ENCODE assay signal across 26 cellular contexts in genomic region chrX:27575565-27575964, GRCh38. TPM values are rescaled to one million over a fixed set of nuclear protein-coding genes. Genes with fewer than 3 reads are reported as not detected.
DNase-seq lines count a peak whose midpoint lies in the region; TF ChIP-seq lines count a peak whose summit lies in the region.
"Had no signal": no experiment of that assay in that cellular context is flagged by ENCODE, and none has a peak within 500 bp of the region (broad histone marks: within the 10 kb centered on the region; RNA-seq: fewer than 3 reads in every experiment).

No MANE protein-coding gene starts in this region.

- no peaks in the 10 kb centered on the region for H3K9me3 ChIP-seq in adipocyte (ENCODE audit: control insufficient read depth, low read length)
- no peaks in the 10 kb centered on the region for H3K9me3 ChIP-seq in endodermal cell (ENCODE audit: control insufficient read depth, low read length)
- H3K9me3 ChIP-seq: MG63, Peyer's patch had no signal

- H3K4me1 ChIP-seq in adipocyte (ENCODE audit: control insufficient read depth, insufficient read depth, low read length) (no peaks in the 10 kb centered on the region), endodermal cell (ENCODE audit: control insufficient read depth, insufficient read depth, low read length) (no peaks in the 10 kb centered on the region)
- H3K4me1 ChIP-seq: Peyer's patch had no signal

- DNase-seq in HPDE6-E6E7 (ENCODE audit: extremely low spot score) (peak; percentile 23), adipocyte (ENCODE audit: low read depth) (peak; percentile 15), choroid plexus epithelial cell (ENCODE audit: low read depth) (peak; percentile 63), fibroblast of pulmonary artery (ENCODE audit: low read depth) (peak; percentile 78), NCI-H1092 treated with DMSO at 0.1 percent for 48 hours (lab: John Stamatoyannopoulos, UW) (no peak), kidney glomerular epithelial cell (lab: John Stamatoyannopoulos, UW) (no peak), endodermal cell (no peak)
- no peak for DNase-seq in stimulated activated CD4-positive, alpha-beta T cell treated with anti-CD3 and anti-CD28 coated beads, Interleukin-1b, Interleukin-23, amount 100 ng/mL, for 48 hours
- DNase-seq: CD4-positive, alpha-beta T cell; DMS153; GDM1; Karpas-422; MG63; NCI-H1048; NCI-H146; NCI-H2029 treated with DMSO at 0.1 percent for 48 hours; NCI-H2171; NCI-H446; NCI-H526 treated with DMSO at 0.1 percent for 48 hours; Peyer's patch had no signal

- H3K4me3 ChIP-seq in adipocyte (ENCODE audit: low read length) (no peak overlapping the region), choroid plexus epithelial cell (ENCODE audit: low read depth, low read length) (no peak overlapping the region), fibroblast of pulmonary artery (replicated peaks; ENCODE audit: low read depth, low read length) (no peak overlapping the region), endodermal cell (ENCODE audit: low read length) (no peak overlapping the region)
- H3K4me3 ChIP-seq: MG63, Peyer's patch had no signal

- no peaks in the 10 kb centered on the region for H3K36me3 ChIP-seq in adipocyte (ENCODE audit: control insufficient read depth, insufficient read depth, low read length, severe bottlenecking)
- no peaks in the 10 kb centered on the region for H3K36me3 ChIP-seq in endodermal cell (ENCODE audit: control insufficient read depth, insufficient read depth, low read length)
- H3K36me3 ChIP-seq: MG63, Peyer's patch had no signal

- H3K27me3 Mint-ChIP-seq in endodermal cell (ENCODE audit: insufficient read depth), result no peaks in the 10 kb centered on the region
- H3K27me3 Mint-ChIP-seq: CD4-positive, alpha-beta T cell; IgD-negative memory B cell had no signal

- H3K4me3 Mint-ChIP-seq in endodermal cell, result no peak overlapping the region
- H3K4me3 Mint-ChIP-seq: CD4-positive, alpha-beta T cell; IgD-negative memory B cell had no signal

- no peak overlapping the region for H3K27ac ChIP-seq in endodermal cell (ENCODE audit: low read depth, low read length)
- H3K27ac ChIP-seq: Peyer's patch had no signal

- TF ChIP-seq CTCF in choroid plexus epithelial cell (conservative IDR thresholded peaks at IDR 0.05; ENCODE audit: low read depth, low read length) (no peak), fibroblast of pulmonary artery (IDR thresholded peaks at IDR 0.05; ENCODE audit: low read length, missing control alignments) (no peak), endodermal cell (conservative IDR thresholded peaks at IDR 0.05) (no peak)

- no peaks in the 10 kb centered on the region for H3K27me3 ChIP-seq in adipocyte (replicated peaks; ENCODE audit: control insufficient read depth, insufficient read depth, low read length)
- H3K27me3 ChIP-seq in endodermal cell (ENCODE audit: control insufficient read depth, insufficient read depth, low read length, poor library complexity, severe bottlenecking), result no peaks in the 10 kb centered on the region
- H3K27me3 ChIP-seq: MG63, Peyer's patch had no signal

- peaks cover 52% of the 10 kb centered on the region for H3K9me3 Mint-ChIP-seq in endodermal cell
- H3K9me3 Mint-ChIP-seq: CD4-positive, alpha-beta T cell had no signal

- no peaks in the 10 kb centered on the region for H3K36me3 Mint-ChIP-seq in endodermal cell (ENCODE audit: low read depth)
- H3K36me3 Mint-ChIP-seq: IgD-negative memory B cell had no signal

- H3K4me1 Mint-ChIP-seq in endodermal cell, result no peaks in the 10 kb centered on the region

- no peak overlapping the region for H3K27ac Mint-ChIP-seq in endodermal cell
- H3K27ac Mint-ChIP-seq: CD4-positive, alpha-beta T cell; IgD-negative memory B cell had no signal

- no peak overlapping the region for H3K9ac ChIP-seq in adipocyte (ENCODE audit: low read length)
- no peak overlapping the region for H3K9ac ChIP-seq in endodermal cell (ENCODE audit: extremely low read depth, low read length, poor library complexity, severe bottlenecking)

RNA-seq across cellular contexts. Expression of gene DCAF8L2, which starts 14.6 kb away (rescaled TPM):
- not detected for total RNA-seq in endodermal cell
- polyA plus RNA-seq in endodermal cell (2013, experiment 1 of 2), result not detected
- polyA plus RNA-seq in endodermal cell (2013, experiment 2 of 2), result not detected
- total RNA-seq: A172; CD4-positive, alpha-beta T cell; H1; HT-29; Peyer's patch; Right ventricle myocardium inferior had no signal
- polyA plus RNA-seq: BJ, H1, IgD-negative memory B cell had no signal

Comparison
In these comparisons a context has a peak if more than half of its experiments do, and no peak if none do; other contexts are left out.
1. DNase-seq: peak in HPDE6-E6E7 (single experiment), adipocyte (single experiment), choroid plexus epithelial cell (single experiment) and fibroblast of pulmonary artery (single experiment); none in NCI-H1092 treated with DMSO at 0.1 percent for 48 hours (single experiment), kidney glomerular epithelial cell (single experiment), endodermal cell (single experiment) and stimulated activated CD4-positive, alpha-beta T cell treated with anti-CD3 and anti-CD28 coated beads, Interleukin-1b, Interleukin-23, amount 100 ng/mL, for 48 hours (single experiment).